13 cellular contexts compared by ENCODE assay signal in genomic region chr2:62458206-62459035, GRCh38. TPM values are rescaled to one million over a fixed set of nuclear protein-coding genes. Genes with fewer than 3 reads are reported as not detected.
DNase-seq lines count a peak whose midpoint lies in the region; ATAC-seq, FAIRE-seq and TF ChIP-seq lines count a peak whose summit lies in the region.
"Had no signal": no experiment of that assay in that cellular context is flagged by ENCODE, and none has a peak within 500 bp of the region (broad histone marks: within the 10 kb centered on the region; RNA-seq: fewer than 3 reads in every experiment).

No MANE protein-coding gene starts in this region.

- H3K4me3 Mint-ChIP-seq in nephron, result peak overlapping the region in 2 of 3 experiments; percentile 18 to 70

- H3K4me3 ChIP-seq in AG10803 (ENCODE audit: low read length) (no peak overlapping the region), pancreas (no peak overlapping the region)
- H3K4me3 ChIP-seq: prostate gland had no signal

- DNase-seq in AG10803 (ENCODE audit: low read depth) (peak; percentile 68), fibroblast of peridontal ligament (ENCODE audit: extremely low read depth) (peak; percentile 51), GOT3 (lab: John Stamatoyannopoulos, UW) (no peak), germinal center (ENCODE audit: low spot score) (no peak), NCI-H1092 (lab: John Stamatoyannopoulos, UW) (no peak), pancreas (no peak)
- DNase-seq: activated CD8-positive, alpha-beta T cell treated with anti-CD3 and anti-CD28 coated beads, Interleukin-2, amount 10 ng/mL, durations not matched to agents 7 days and 5 days; amniotic stem cell; hypothalamus; stimulated activated naive CD8-positive, alpha-beta T cell treated with anti-CD3 and anti-CD28 coated beads, Interleukin-15, Interleukin-2, amounts not matched to agents 100 U/mL and 50 U/mL, for 24 hours had no signal

- H3K4me1 ChIP-seq in pancreas, result peaks cover 0 to 8% (median 3%) of the 10 kb centered on the region in 3 donors
- H3K4me1 ChIP-seq: prostate gland had no signal

- no peaks in the 10 kb centered on the region for H3K36me3 ChIP-seq in pancreas
- H3K36me3 ChIP-seq: prostate gland had no signal

- no peaks in the 10 kb centered on the region for H3K27me3 ChIP-seq in pancreas

- peaks cover 10% of the 10 kb centered on the region for H3K27me3 Mint-ChIP-seq in nephron (ENCODE audit: low read depth)

- H3K9me3 ChIP-seq in pancreas, result no peaks in the 10 kb centered on the region
- H3K9me3 ChIP-seq: prostate gland had no signal

- H3K36me3 Mint-ChIP-seq in nephron (ENCODE audit: low read depth), result no peaks in the 10 kb centered on the region

- intact Hi-C loops in pancreas (cut with DNase I), result loop anchor here (5.0 to 10.0 kb wide), 2 partner anchors 316 to 319 kb away; no protein-coding TSS in a partner anchor

- TF ChIP-seq CTCF in AG10803 (conservative IDR thresholded peaks at IDR 0.05; ENCODE audit: low read length) (no peak), VCaP (conservative IDR thresholded peaks at IDR 0.05) (no peak), nephron (IDR thresholded peaks at IDR 0.05; ENCODE audit: unreplicated experiment in 3 of 3) (no peak), pancreas (IDR thresholded peaks at IDR 0.05) (no peak)

- H3K27ac ChIP-seq in VCaP (peak overlapping the region; percentile 87; the same call in 1 of the 2 replicates), pancreas (no peak overlapping the region)
- H3K27ac ChIP-seq: prostate gland had no signal

- WGBS in pancreas, 2 donors, result 92 to 95% methylated on average over 18 of the region's 18 CpGs

- no peak for ATAC-seq in pancreas
- ATAC-seq: activated CD8-positive, alpha-beta T cell treated with anti-CD3 and anti-CD28 coated beads, Interleukin-2, amount 10 ng/mL, durations not matched to agents 7 days and 5 days; stimulated activated naive CD8-positive, alpha-beta T cell treated with anti-CD3 and anti-CD28 coated beads, Interleukin-15, Interleukin-2, amounts not matched to agents 100 U/mL and 50 U/mL, for 24 hours had no signal

- no peaks in the 10 kb centered on the region for H3K9me3 Mint-ChIP-seq in nephron

- H3K4me1 Mint-ChIP-seq in nephron, result peaks cover 35% of the 10 kb centered on the region

- H3K27ac Mint-ChIP-seq in nephron, result peak overlapping the region in 2 of 3 experiments; percentile 90 to 96
- H3K27ac Mint-ChIP-seq: activated CD8-positive, alpha-beta T cell treated with anti-CD3 and anti-CD28 coated beads, Interleukin-2, amount 10 ng/mL, durations not matched to agents 7 days and 5 days had no signal

- no peak for FAIRE-seq in pancreas (lab: Jason Lieb, UNC)

RNA-seq across cellular contexts. Expression of gene TMEM17, which starts 47.6 kb away (rescaled TPM):
- 1 to 10 TPM; 1.3 to 3.2 (median 2.4) TPM for total RNA-seq in pancreas
- polyA plus RNA-seq in pancreas, result 1 to 10 TPM; 1.3 to 5.8 TPM
- total RNA-seq: activated CD8-positive, alpha-beta T cell treated with anti-CD3 and anti-CD28 coated beads, Interleukin-2, amount 10 ng/mL, durations not matched to agents 7 days and 5 days had no signal

Comparison
In these comparisons a context has a peak if more than half of its experiments do, and no peak if none do; other contexts are left out.
1. DNase-seq: peak in AG10803 (single experiment) and fibroblast of peridontal ligament (single experiment); none in GOT3 (single experiment), germinal center (single experiment), NCI-H1092 (single experiment) and pancreas (0 of 6).